8 cellular contexts compared by ENCODE assay signal in the genomic region with DNA sequence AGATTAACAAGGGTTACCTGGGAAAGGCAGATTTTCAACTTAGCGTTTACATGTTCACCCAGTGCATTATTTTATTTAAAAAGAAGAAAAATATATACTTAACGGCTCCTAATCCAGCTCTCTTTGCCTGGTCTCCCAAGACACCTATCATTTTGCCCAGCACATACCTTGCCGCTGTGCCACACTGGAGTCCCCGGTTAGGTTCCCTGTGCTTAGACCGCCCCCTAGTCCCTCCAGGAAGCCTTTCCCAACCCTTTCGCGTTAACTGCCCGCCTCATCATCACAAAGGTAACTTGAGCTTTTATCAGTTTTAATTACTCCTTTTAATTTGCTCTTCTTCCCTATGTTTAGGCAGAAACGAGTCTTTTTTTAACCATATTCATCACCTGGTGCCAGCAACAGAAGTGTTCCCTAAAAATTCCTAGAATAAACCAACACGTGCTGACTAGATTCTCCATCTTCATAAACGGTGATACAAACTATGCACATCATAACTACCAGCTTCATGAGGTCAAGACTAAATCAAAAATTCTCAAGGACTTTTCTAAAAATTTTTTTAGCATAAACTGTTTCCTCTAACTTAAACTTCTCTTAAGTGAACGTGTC. TPM values are rescaled to one million over a fixed set of nuclear protein-coding genes. Genes with fewer than 3 reads are reported as not detected.
DNase-seq lines count a peak whose midpoint lies in the region; ATAC-seq and TF ChIP-seq lines count a peak whose summit lies in the region.

No MANE protein-coding gene starts in this region.

- H3K4me3 ChIP-seq in colonic mucosa, result peak overlapping the region; percentile 45
- H3K4me3 ChIP-seq in lung, result no peak overlapping the region

- H3K4me1 ChIP-seq in colonic mucosa (no peaks in the 10 kb centered on the region), lung (ENCODE audit: control insufficient read depth in 2 of 2, insufficient read depth in 2 of 2, low read length in 2 of 2) (peaks cover 2 to 4% of the 10 kb centered on the region in 2 donors)

- intact Hi-C loops in activated naive CD4-positive, alpha-beta T cell treated with anti-CD3 and anti-CD28 coated beads for 36 hours (cut with micrococcal nuclease), result loop anchor here (1.0 kb wide), 4 partner anchors 19 to 181 kb away; a partner anchor contains a TSS
- intact Hi-C loops in colonic mucosa (cut with DNase I), result no loop called here

- peak; percentile 30 for DNase-seq in activated naive CD4-positive, alpha-beta T cell treated with anti-CD3 and anti-CD28 coated beads for 36 hours
- no peak for DNase-seq in activated naive CD4-positive, alpha-beta T cell treated with anti-CD3 and anti-CD28 coated beads, Interleukin-2, amount 50 U/mL, for 16 hours
- peak; percentile 71 for DNase-seq in NCI-H526 treated with DMSO at 0.1 percent for 48 hours (lab: John Stamatoyannopoulos, UW)
- DNase-seq in colonic mucosa, result peak; percentile 67
- DNase-seq in lung (ENCODE audit: low spot score), result no peak
- DNase-seq in type B pancreatic cell (ENCODE audit: extremely low spot score, unreplicated experiment), result no peak
- DNase-seq in glomerular visceral epithelial cell (ENCODE audit: extremely low spot score), result no peak
- no peak for DNase-seq in activated CD4-positive, alpha-beta T cell treated with anti-CD3 and anti-CD28 coated beads, Interleukin-2, amount 50 U/mL, for 48 hours

- H3K27ac Mint-ChIP-seq in activated naive CD4-positive, alpha-beta T cell treated with anti-CD3 and anti-CD28 coated beads for 36 hours, result no peak overlapping the region
- peak overlapping the region; percentile 89 for H3K27ac Mint-ChIP-seq in type B pancreatic cell

- no peaks in the 10 kb centered on the region for H3K27me3 ChIP-seq in colonic mucosa
- H3K27me3 ChIP-seq in lung (ENCODE audit: control insufficient read depth, insufficient read depth), result no peaks in the 10 kb centered on the region

- H3K36me3 ChIP-seq in colonic mucosa (no peaks in the 10 kb centered on the region), lung (ENCODE audit: control insufficient read depth in 2 of 2, insufficient read depth in 2 of 2, low read length in 2 of 2) (peaks cover 10 to 11% of the 10 kb centered on the region in 2 donors)

- 31 to 49% methylated on average over 12 of the region's 12 CpGs for WGBS in lung, 2 donors

- H3K36me3 Mint-ChIP-seq in activated naive CD4-positive, alpha-beta T cell treated with anti-CD3 and anti-CD28 coated beads for 36 hours (ENCODE audit: low read depth), result peaks cover 23% of the 10 kb centered on the region
- peaks cover 8% of the 10 kb centered on the region for H3K36me3 Mint-ChIP-seq in type B pancreatic cell

- no peak for ATAC-seq in lung (ENCODE audit: insufficient read depth, low FRiP score)

- no peaks in the 10 kb centered on the region for H3K9me3 Mint-ChIP-seq in activated naive CD4-positive, alpha-beta T cell treated with anti-CD3 and anti-CD28 coated beads for 36 hours
- no peaks in the 10 kb centered on the region for H3K9me3 Mint-ChIP-seq in type B pancreatic cell

- TF ChIP-seq CTCF in colonic mucosa (IDR thresholded peaks at IDR 0.05) (no peak), lung (IDR thresholded peaks at IDR 0.05; ENCODE audit: control extremely low read depth, extremely low read depth) (peak; percentile 5), type B pancreatic cell (conservative IDR thresholded peaks at IDR 0.05) (no peak)

- no peaks in the 10 kb centered on the region for H3K9me3 ChIP-seq in colonic mucosa
- no peaks in the 10 kb centered on the region for H3K9me3 ChIP-seq in lung (ENCODE audit: control insufficient read depth in 2 of 2, insufficient read depth in 1 of 2, low read length in 1 of 2)

- H3K9ac ChIP-seq in colonic mucosa (ENCODE audit: low read depth in 2 of 2, low read length in 2 of 2), result peak overlapping the region; percentile 67 to 77

- H3K27ac ChIP-seq in colonic mucosa (peak overlapping the region; percentile 83), lung (ENCODE audit: low read depth in 1 of 2, low read length in 1 of 2) (peak overlapping the region; percentile 84 to 96)

- H3K27me3 Mint-ChIP-seq in activated naive CD4-positive, alpha-beta T cell treated with anti-CD3 and anti-CD28 coated beads for 36 hours (ENCODE audit: low read depth), result no peaks in the 10 kb centered on the region
- H3K27me3 Mint-ChIP-seq in type B pancreatic cell, result no peaks in the 10 kb centered on the region

- peak overlapping the region; percentile 71 for H3K4me3 Mint-ChIP-seq in activated naive CD4-positive, alpha-beta T cell treated with anti-CD3 and anti-CD28 coated beads for 36 hours
- peak overlapping the region; percentile 86 for H3K4me3 Mint-ChIP-seq in type B pancreatic cell

- CTCF ChIA-PET in activated naive CD4-positive, alpha-beta T cell treated with anti-CD3 and anti-CD28 coated beads for 36 hours (lab: Charles Lee), result interaction anchor here (0.6 to 1.0 kb wide), 2 partner anchors 402 to 457 kb away, joined by 3 read pairs; no protein-coding TSS in a partner anchor

- peaks cover 22% of the 10 kb centered on the region for H3K4me1 Mint-ChIP-seq in activated naive CD4-positive, alpha-beta T cell treated with anti-CD3 and anti-CD28 coated beads for 36 hours (ENCODE audit: low read depth)
- peaks cover 17% of the 10 kb centered on the region for H3K4me1 Mint-ChIP-seq in type B pancreatic cell (ENCODE audit: unreplicated experiment)

RNA-seq across cellular contexts. Expression of a gene that starts 19.7 kb away (rescaled TPM):
- 100 to 1,000 TPM; 110 to 120 TPM for total RNA-seq in activated naive CD4-positive, alpha-beta T cell treated with anti-CD3 and anti-CD28 coated beads for 36 hours
- total RNA-seq in colonic mucosa, result 10 to 100 TPM; 66.4 to 93.6 TPM
- total RNA-seq in lung, result 100 to 1,000 TPM in 1 of 2 donors, 10 to 100 TPM in 1; 92.5 to 117 TPM
- polyA plus RNA-seq in lung, result 100 to 1,000 TPM in 1 of 2 donors, 10 to 100 TPM in 1; 51.9 to 127 TPM
- total RNA-seq in type B pancreatic cell (ENCODE audit: low replicate concordance), result 189 and 223 TPM in 2 replicates

RNA-seq across cellular contexts. Expression of a gene that starts 31.7 kb away (rescaled TPM):
- total RNA-seq in activated naive CD4-positive, alpha-beta T cell treated with anti-CD3 and anti-CD28 coated beads for 36 hours, result 10 to 100 TPM; 23.7 to 23.9 TPM
- total RNA-seq in colonic mucosa (10 to 100 TPM; 17.4 to 18.7 TPM), lung (10 to 100 TPM; 17.2 to 27.4 TPM), type B pancreatic cell (ENCODE audit: low replicate concordance) (21.0 and 25.4 TPM in 2 replicates)
- polyA plus RNA-seq in lung, result 10 to 100 TPM in 1 of 2 donors, 1 to 10 TPM in 1; 7.3 to 12.5 TPM

RNA-seq across cellular contexts. Expression of a gene that starts 43.4 kb away (rescaled TPM):
- total RNA-seq in activated naive CD4-positive, alpha-beta T cell treated with anti-CD3 and anti-CD28 coated beads for 36 hours, result 10 to 100 TPM; 41.8 to 42.0 TPM
- total RNA-seq in colonic mucosa (10 to 100 TPM; 22.6 to 33.3 TPM), lung (10 to 100 TPM; 26.3 to 26.8 TPM), type B pancreatic cell (ENCODE audit: low replicate concordance) (34.5 and 34.6 TPM in 2 replicates)
- 10 to 100 TPM; 25.2 to 29.1 TPM for polyA plus RNA-seq in lung

Comparison
In these comparisons a context has a peak if more than half of its experiments do, and no peak if none do; other contexts are left out.
1. DNase-seq: peak in activated naive CD4-positive, alpha-beta T cell treated with anti-CD3 and anti-CD28 coated beads for 36 hours (single experiment), NCI-H526 treated with DMSO at 0.1 percent for 48 hours (single experiment) and colonic mucosa (single experiment); none in activated naive CD4-positive, alpha-beta T cell treated with anti-CD3 and anti-CD28 coated beads, Interleukin-2, amount 50 U/mL, for 16 hours (single experiment), lung (single experiment), type B pancreatic cell (single experiment), glomerular visceral epithelial cell (single experiment) and activated CD4-positive, alpha-beta T cell treated with anti-CD3 and anti-CD28 coated beads, Interleukin-2, amount 50 U/mL, for 48 hours (0 of 2).